In genomic region chr15:58987036-58987435, GRCh38 we compare ENCODE assay signal across 8 cellular contexts. TPM values are rescaled to one million over a fixed set of nuclear protein-coding genes. Genes with fewer than 3 reads are reported as not detected.
A peak's percentile ranks its signal among the peaks of the same experiment; 100 is the strongest.
DNase-seq lines count a peak whose midpoint lies in the region; ATAC-seq and TF ChIP-seq lines count a peak whose summit lies in the region.

No MANE protein-coding gene starts in this region.

- H3K27me3 Mint-ChIP-seq in activated naive CD4-positive, alpha-beta T cell treated with anti-CD3 and anti-CD28 coated beads, Interleukin-2, amount 50 U/mL, for 24 hours: no peaks in the 10 kb centered on the region
- H3K27me3 Mint-ChIP-seq in T-cell: no peaks in the 10 kb centered on the region

- CTCF ChIA-PET in T-cell (lab: Charles Lee): interaction anchor here in 1 of 2 donors (1.3 kb wide), 1 partner anchor 542 kb away, joined by 4 read pairs; no protein-coding TSS in a partner anchor

- H3K9me3 Mint-ChIP-seq in activated naive CD4-positive, alpha-beta T cell treated with anti-CD3 and anti-CD28 coated beads, Interleukin-2, amount 50 U/mL, for 24 hours: no peaks in the 10 kb centered on the region
- no peaks in the 10 kb centered on the region for H3K9me3 Mint-ChIP-seq in T-cell

- H3K36me3 Mint-ChIP-seq in activated naive CD4-positive, alpha-beta T cell treated with anti-CD3 and anti-CD28 coated beads, Interleukin-2, amount 50 U/mL, for 24 hours: peaks cover 5% of the 10 kb centered on the region
- peaks cover 8% of the 10 kb centered on the region for H3K36me3 Mint-ChIP-seq in T-cell

- DNase-seq in activated naive CD4-positive, alpha-beta T cell treated with anti-CD3 and anti-CD28 coated beads, Interleukin-2, amount 50 U/mL, for 16 hours: no peak
- DNase-seq in T-cell: peak in 4 of 34 experiments; percentile 1 to 17 (median 8)
- DNase-seq in foreskin fibroblast: no peak
- DNase-seq in GM10266 (ENCODE audit: extremely low spot score): no peak

- POLR2A ChIA-PET in T-cell (lab: Charles Lee): interaction anchor here in 1 of 2 donors (0.6 to 0.7 kb wide), 2 partner anchors 18 to 1511 kb away, joined by 3 to 4 read pairs; no protein-coding TSS in a partner anchor

- H3K4me1 Mint-ChIP-seq in activated naive CD4-positive, alpha-beta T cell treated with anti-CD3 and anti-CD28 coated beads, Interleukin-2, amount 50 U/mL, for 24 hours: peaks cover 51% of the 10 kb centered on the region
- peaks cover 44 to 53% (median 52%) of the 10 kb centered on the region in 3 donors for H3K4me1 Mint-ChIP-seq in T-cell

- no peak for TF ChIP-seq CTCF in foreskin fibroblast (IDR thresholded peaks at IDR 0.05; ENCODE audit: low read depth, low read length)
- TF ChIP-seq CTCF in GM10266 (IDR thresholded peaks at IDR 0.05; ENCODE audit: control insufficient read depth, insufficient read depth, low read depth, missing control alignments): no peak

- peak overlapping the region; percentile 94 to 99 for H3K4me3 ChIP-seq in foreskin fibroblast (ENCODE audit: low read depth in 1 of 2, low read length in 2 of 2)
- H3K4me3 ChIP-seq in skin epidermis: peak overlapping the region; percentile 59 to 96 (median 79)

- ATAC-seq in T-cell (replicated peaks in 1 of 4): peak in 1 of 4 experiments; percentile 3
- ATAC-seq in GM21381 (IDR thresholded peaks at IDR 0.05; ENCODE audit: unreplicated experiment): no peak
- no peak for ATAC-seq in HG02938 (IDR thresholded peaks at IDR 0.05; ENCODE audit: unreplicated experiment)

- peak overlapping the region; percentile 99 for H3K4me3 Mint-ChIP-seq in activated naive CD4-positive, alpha-beta T cell treated with anti-CD3 and anti-CD28 coated beads, Interleukin-2, amount 50 U/mL, for 24 hours
- peak overlapping the region; percentile 91 to 94 (median 91) for H3K4me3 Mint-ChIP-seq in T-cell

- peak overlapping the region; percentile 95 for H3K27ac Mint-ChIP-seq in activated naive CD4-positive, alpha-beta T cell treated with anti-CD3 and anti-CD28 coated beads, Interleukin-2, amount 50 U/mL, for 24 hours
- peak overlapping the region; percentile 93 to 94 for H3K27ac Mint-ChIP-seq in T-cell

- peak overlapping the region in 17 of 21 experiments; percentile 71 to 95 (median 92) for H3K27ac ChIP-seq in skin epidermis

RNA-seq across cellular contexts. Expression of gene RNF111, which starts 0.4 kb away (rescaled TPM):
- 10 to 100 TPM; 45.8 to 57.3 (median 54.3) TPM for total RNA-seq in T-cell

RNA-seq across cellular contexts. Expression of gene SLTM, which starts 53.6 kb away (rescaled TPM):
- 100 to 1,000 TPM; 129 to 172 (median 140) TPM for total RNA-seq in T-cell
